ENCODE assay signal across 12 cellular contexts in the genomic region with DNA sequence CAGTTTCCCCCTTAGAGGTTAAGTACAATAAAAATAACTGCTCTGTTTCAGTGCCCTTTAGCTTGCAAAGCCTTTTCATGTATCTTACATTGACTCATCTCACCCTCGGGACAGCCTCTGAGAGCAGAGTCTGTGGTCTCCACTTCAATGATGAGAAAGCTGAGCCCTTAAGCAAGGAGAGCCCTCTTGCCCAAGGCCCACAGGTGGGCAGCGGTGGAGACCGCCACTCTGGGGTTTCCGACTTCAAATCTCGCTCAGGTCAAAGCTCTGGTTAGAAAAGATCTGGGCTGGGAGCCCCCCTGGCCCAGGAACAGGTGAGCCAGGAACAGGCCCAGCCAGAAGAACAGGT. TPM values are rescaled to one million over a fixed set of nuclear protein-coding genes. Genes with fewer than 3 reads are reported as not detected.
DNase-seq lines count a peak whose midpoint lies in the region; ATAC-seq and TF ChIP-seq lines count a peak whose summit lies in the region.
"Had no signal": no experiment of that assay in that cellular context is flagged by ENCODE, and none has a peak within 500 bp of the region (broad histone marks: within the 10 kb centered on the region; RNA-seq: fewer than 3 reads in every experiment).

No MANE protein-coding gene starts in this region.

- peaks cover 50% of the 10 kb centered on the region for H3K4me1 ChIP-seq in CD8-positive, alpha-beta T cell (ENCODE audit: insufficient read depth, low read length)
- no peaks in the 10 kb centered on the region for H3K4me1 ChIP-seq in foreskin keratinocyte

- DNase-seq in CD8-positive, alpha-beta T cell, result no peak
- peak; percentile 45 for DNase-seq in GM20000 (ENCODE audit: low spot score)
- no peak for DNase-seq in activated naive CD8-positive, alpha-beta T cell treated with anti-CD3 and anti-CD28 coated beads, Interleukin-2, amount 10 ng/mL, durations not matched to agents 7 days and 5 days
- DNase-seq in G401 (ENCODE audit: low spot score), result no peak
- DNase-seq in foreskin keratinocyte, result no peak
- DNase-seq in activated CD8-positive, alpha-beta memory T cell treated with anti-CD3 and anti-CD28 coated beads, Interleukin-2, amount 50 U/mL, for 48 hours, result no peak
- DNase-seq: activated CD4-positive, CD25-positive, alpha-beta regulatory T cell; gastrocnemius medialis; right cardiac atrium had no signal

- no peaks in the 10 kb centered on the region for H3K27me3 ChIP-seq in CD8-positive, alpha-beta T cell (ENCODE audit: insufficient read depth, low read length)
- H3K27me3 ChIP-seq in foreskin keratinocyte, result no peaks in the 10 kb centered on the region
- H3K27me3 ChIP-seq: gastrocnemius medialis had no signal

- H3K9me3 Mint-ChIP-seq in CD8-positive, alpha-beta T cell, result no peaks in the 10 kb centered on the region
- no peaks in the 10 kb centered on the region for H3K9me3 Mint-ChIP-seq in activated naive CD8-positive, alpha-beta T cell treated with anti-CD3 and anti-CD28 coated beads, Interleukin-2, amount 10 ng/mL, durations not matched to agents 7 days and 5 days
- no peaks in the 10 kb centered on the region for H3K9me3 Mint-ChIP-seq in nephron
- H3K9me3 Mint-ChIP-seq: HFFc6 had no signal

- POLR2A ChIA-PET in CD8-positive, alpha-beta T cell (lab: Charles Lee), result no interaction called here
- POLR2A ChIA-PET in activated naive CD8-positive, alpha-beta T cell treated with anti-CD3 and anti-CD28 coated beads, Interleukin-2, amount 10 ng/mL, durations not matched to agents 7 days and 5 days (lab: Charles Lee), result interaction anchor here (0.6 to 5.7 kb wide), 4 partner anchors 10 to 34 kb away, joined by 3 to 38 read pairs (median 6); a partner anchor contains a TSS

- H3K36me3 Mint-ChIP-seq in CD8-positive, alpha-beta T cell, result peaks cover 33% of the 10 kb centered on the region
- no peaks in the 10 kb centered on the region for H3K36me3 Mint-ChIP-seq in activated naive CD8-positive, alpha-beta T cell treated with anti-CD3 and anti-CD28 coated beads, Interleukin-2, amount 10 ng/mL, durations not matched to agents 7 days and 5 days
- H3K36me3 Mint-ChIP-seq in nephron (ENCODE audit: low read depth), result peaks cover under 1% of the 10 kb centered on the region

- no peak for ATAC-seq in CD8-positive, alpha-beta T cell
- ATAC-seq in activated naive CD8-positive, alpha-beta T cell treated with anti-CD3 and anti-CD28 coated beads, Interleukin-2, amount 10 ng/mL, durations not matched to agents 7 days and 5 days (ENCODE audit: low read depth), result no peak
- ATAC-seq in foreskin keratinocyte, result no peak
- no peak for ATAC-seq in GM19035 (IDR thresholded peaks at IDR 0.05; ENCODE audit: unreplicated experiment)
- ATAC-seq: gastrocnemius medialis, right cardiac atrium had no signal

- TF ChIP-seq CTCF in CD8-positive, alpha-beta T cell (IDR thresholded peaks at IDR 0.05), result no peak
- TF ChIP-seq CTCF in GM20000 (IDR thresholded peaks at IDR 0.05; ENCODE audit: extremely low read depth, missing control alignments) (no peak), nephron (IDR thresholded peaks at IDR 0.05; ENCODE audit: unreplicated experiment in 3 of 3) (no peak), foreskin keratinocyte (conservative IDR thresholded peaks at IDR 0.05) (no peak)

- H3K27me3 Mint-ChIP-seq in CD8-positive, alpha-beta T cell (ENCODE audit: low read depth), result no peaks in the 10 kb centered on the region
- H3K27me3 Mint-ChIP-seq in activated naive CD8-positive, alpha-beta T cell treated with anti-CD3 and anti-CD28 coated beads, Interleukin-2, amount 10 ng/mL, durations not matched to agents 7 days and 5 days, result no peaks in the 10 kb centered on the region
- H3K27me3 Mint-ChIP-seq in nephron (ENCODE audit: low read depth), result no peaks in the 10 kb centered on the region

- peaks cover 66% of the 10 kb centered on the region for H3K4me1 Mint-ChIP-seq in CD8-positive, alpha-beta T cell (ENCODE audit: low read depth)
- peaks cover 55% of the 10 kb centered on the region for H3K4me1 Mint-ChIP-seq in activated naive CD8-positive, alpha-beta T cell treated with anti-CD3 and anti-CD28 coated beads, Interleukin-2, amount 10 ng/mL, durations not matched to agents 7 days and 5 days
- peaks cover 50% of the 10 kb centered on the region for H3K4me1 Mint-ChIP-seq in nephron

- H3K36me3 ChIP-seq in CD8-positive, alpha-beta T cell (ENCODE audit: insufficient read depth, low read length), result peaks cover 11% of the 10 kb centered on the region

- H3K27ac Mint-ChIP-seq in CD8-positive, alpha-beta T cell, result peak overlapping the region; percentile 23
- H3K27ac Mint-ChIP-seq in activated naive CD8-positive, alpha-beta T cell treated with anti-CD3 and anti-CD28 coated beads, Interleukin-2, amount 10 ng/mL, durations not matched to agents 7 days and 5 days, result peak overlapping the region; percentile 92
- peak overlapping the region; percentile 57 to 81 (median 57) for H3K27ac Mint-ChIP-seq in nephron
- H3K27ac Mint-ChIP-seq: HFFc6 had no signal

- intact Hi-C loops in CD8-positive, alpha-beta T cell (cut with DNase I, micrococcal nuclease), result no loop called here

- H3K4me3 ChIP-seq in CD8-positive, alpha-beta T cell (ENCODE audit: low read depth, low read length), result no peak overlapping the region
- H3K4me3 ChIP-seq: gastrocnemius medialis had no signal

- CTCF ChIA-PET in CD8-positive, alpha-beta T cell (lab: Charles Lee), result interaction anchor here (0.8 to 2.3 kb wide), 6 partner anchors 8 to 180 kb away, joined by 3 to 11 read pairs (median 4); no protein-coding TSS in a partner anchor

- H3K27ac ChIP-seq in CD8-positive, alpha-beta T cell (ENCODE audit: low read depth, low read length), result no peak overlapping the region
- H3K27ac ChIP-seq in foreskin keratinocyte, result no peak overlapping the region
- H3K27ac ChIP-seq: gastrocnemius medialis had no signal

- no peak overlapping the region for H3K4me3 Mint-ChIP-seq in CD8-positive, alpha-beta T cell
- H3K4me3 Mint-ChIP-seq in activated naive CD8-positive, alpha-beta T cell treated with anti-CD3 and anti-CD28 coated beads, Interleukin-2, amount 10 ng/mL, durations not matched to agents 7 days and 5 days, result no peak overlapping the region
- H3K4me3 Mint-ChIP-seq in nephron, result peak overlapping the region in 2 of 3 experiments; percentile 10 to 51
- H3K4me3 Mint-ChIP-seq: HFFc6 had no signal

- in situ Hi-C loops in G401 (cut with HindIII; ENCODE audit: low sequenced_read_pairs), result no loop called here

- no peaks in the 10 kb centered on the region for H3K9me3 ChIP-seq in CD8-positive, alpha-beta T cell (ENCODE audit: low read length)
- H3K9me3 ChIP-seq: gastrocnemius medialis had no signal

RNA-seq across cellular contexts. Expression of a gene that starts 4.3 kb away (rescaled TPM):
- 1 to 10 TPM; 6.7 to 7.3 TPM for total RNA-seq in CD8-positive, alpha-beta T cell
- 10 to 100 TPM; 25.6 to 26.4 TPM for total RNA-seq in activated naive CD8-positive, alpha-beta T cell treated with anti-CD3 and anti-CD28 coated beads, Interleukin-2, amount 10 ng/mL, durations not matched to agents 7 days and 5 days
- total RNA-seq in G401 (2014; rRNA removed; shearing (Covaris generic)), result 66.5 and 70.3 TPM in 2 replicates
- 18.2 and 22.0 TPM in 2 replicates for total RNA-seq in foreskin keratinocyte
- polyA plus RNA-seq in foreskin keratinocyte, result 50.9 and 55.2 TPM in 2 replicates

RNA-seq across cellular contexts. Expression of a gene that starts 15.0 kb away (rescaled TPM):
- 100 to 1,000 TPM; 315 to 319 TPM for total RNA-seq in CD8-positive, alpha-beta T cell
- 100 to 1,000 TPM; 149 to 155 TPM for total RNA-seq in activated naive CD8-positive, alpha-beta T cell treated with anti-CD3 and anti-CD28 coated beads, Interleukin-2, amount 10 ng/mL, durations not matched to agents 7 days and 5 days
- 25.9 and 36.5 TPM in 2 replicates for total RNA-seq in G401 (2014; rRNA removed; shearing (Covaris generic))
- total RNA-seq in foreskin keratinocyte, result 12.1 and 20.8 TPM in 2 replicates
- 8.6 and 15.4 TPM in 2 replicates for polyA plus RNA-seq in foreskin keratinocyte

RNA-seq across cellular contexts. Expression of a gene that starts 20.7 kb away (rescaled TPM):
- total RNA-seq in CD8-positive, alpha-beta T cell, result 10 to 100 TPM; 25.1 to 26.7 TPM
- total RNA-seq in activated naive CD8-positive, alpha-beta T cell treated with anti-CD3 and anti-CD28 coated beads, Interleukin-2, amount 10 ng/mL, durations not matched to agents 7 days and 5 days, result 10 to 100 TPM; 55.3 TPM
- 16.9 and 24.2 TPM in 2 replicates for total RNA-seq in G401 (2014; rRNA removed; shearing (Covaris generic))
- total RNA-seq in foreskin keratinocyte, result 24.7 and 27.3 TPM in 2 replicates
- 17.1 and 19.4 TPM in 2 replicates for polyA plus RNA-seq in foreskin keratinocyte

RNA-seq across cellular contexts. Expression of a gene that starts 29.7 kb away (rescaled TPM):
- 10 to 100 TPM; 54.5 to 58.3 TPM for total RNA-seq in CD8-positive, alpha-beta T cell
- 10 to 100 TPM; 67.4 to 72.3 TPM for total RNA-seq in activated naive CD8-positive, alpha-beta T cell treated with anti-CD3 and anti-CD28 coated beads, Interleukin-2, amount 10 ng/mL, durations not matched to agents 7 days and 5 days
- total RNA-seq in G401 (2014; rRNA removed; shearing (Covaris generic)), result 204 and 265 TPM in 2 replicates
- 187 and 211 TPM in 2 replicates for total RNA-seq in foreskin keratinocyte
- 135 and 145 TPM in 2 replicates for polyA plus RNA-seq in foreskin keratinocyte

RNA-seq across cellular contexts. Expression of a gene that starts 33.6 kb away (rescaled TPM):
- 1 to 10 TPM; 2.3 to 2.9 TPM for total RNA-seq in CD8-positive, alpha-beta T cell
- 100 to 1,000 TPM; 112 to 114 TPM for total RNA-seq in activated naive CD8-positive, alpha-beta T cell treated with anti-CD3 and anti-CD28 coated beads, Interleukin-2, amount 10 ng/mL, durations not matched to agents 7 days and 5 days
- 187 and 192 TPM in 2 replicates for total RNA-seq in G401 (2014; rRNA removed; shearing (Covaris generic))
- total RNA-seq in foreskin keratinocyte, result 236 and 285 TPM in 2 replicates
- polyA plus RNA-seq in foreskin keratinocyte, result 332 and 402 TPM in 2 replicates

Comparison
In these comparisons a context has a peak if more than half of its experiments do, and no peak if none do; other contexts are left out.
1. H3K27ac Mint-ChIP-seq: peak in every context shown above with its lines; median percentile 92 in activated naive CD8-positive, alpha-beta T cell treated with anti-CD3 and anti-CD28 coated beads, Interleukin-2, amount 10 ng/mL, durations not matched to agents 7 days and 5 days; 57 in nephron; 23 in CD8-positive, alpha-beta T cell.
2. H3K4me3 Mint-ChIP-seq: peak in nephron (2 of 3); none in CD8-positive, alpha-beta T cell (single experiment) and activated naive CD8-positive, alpha-beta T cell treated with anti-CD3 and anti-CD28 coated beads, Interleukin-2, amount 10 ng/mL, durations not matched to agents 7 days and 5 days (single experiment).